Comparison of ENCODE assay signal across 8 cellular contexts in the genomic region with DNA sequence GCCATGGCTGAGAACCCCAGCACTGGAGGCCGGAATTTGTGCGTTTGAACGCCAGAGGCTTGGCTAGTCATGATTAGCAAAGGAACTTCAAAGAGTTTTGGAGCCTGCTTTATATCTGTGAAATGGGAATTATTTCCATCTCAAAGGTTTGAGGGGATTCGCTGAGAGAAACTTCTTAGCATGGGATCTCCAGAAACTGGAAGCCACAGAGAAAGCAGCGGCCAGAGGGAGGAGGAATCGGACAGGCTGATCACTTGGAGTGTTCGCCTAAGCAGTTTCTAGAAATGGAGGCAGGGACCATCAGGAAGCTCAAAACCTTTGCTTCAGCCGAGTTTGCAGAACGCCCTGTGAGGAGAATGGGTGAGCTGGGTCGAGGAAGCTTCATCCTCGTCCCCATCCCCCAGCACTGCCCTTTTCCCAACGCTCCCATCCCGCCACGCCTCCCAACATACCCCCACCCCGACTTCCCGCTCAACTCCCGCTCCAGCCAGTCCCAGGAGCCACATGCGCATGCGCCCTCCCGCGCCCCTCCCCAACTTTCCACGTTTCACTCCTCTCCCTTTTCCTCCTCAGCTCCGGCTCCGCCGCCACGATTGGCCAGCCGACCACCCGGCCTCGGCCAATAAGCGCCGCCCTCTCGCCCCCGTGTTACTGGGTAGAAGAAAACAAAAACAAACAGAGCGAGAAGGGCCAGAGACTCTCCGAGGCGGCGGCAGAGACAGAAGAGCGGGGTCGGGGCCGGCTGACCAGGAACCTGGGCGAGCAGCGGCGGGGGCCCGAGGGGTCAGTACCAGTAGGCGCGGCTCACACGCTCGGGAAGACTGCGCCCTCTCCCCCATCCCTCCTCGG. TPM values are rescaled to one million over a fixed set of nuclear protein-coding genes. Genes with fewer than 3 reads are reported as not detected.
DNase-seq lines count a peak whose midpoint lies in the region; ATAC-seq and TF ChIP-seq lines count a peak whose summit lies in the region.

A gene (plus strand): TSS at position 693 of the 849 bp plus-strand sequence. CDS start 4,100 bp downstream, outside the sequence.

- H3K27me3 Mint-ChIP-seq in CD14-positive monocyte (ENCODE audit: low read depth in 3 of 3), result peaks cover 0 to 2% (median 0%) of the 10 kb centered on the region in 3 donors
- H3K27me3 Mint-ChIP-seq in activated CD8-positive, alpha-beta T cell treated with anti-CD3 and anti-CD28 coated beads for 36 hours, result no peaks in the 10 kb centered on the region

- peak within 1 kb of the TSS; percentile 87 to 96 (median 94) for H3K27ac Mint-ChIP-seq in CD14-positive monocyte
- H3K27ac Mint-ChIP-seq in activated CD8-positive, alpha-beta T cell treated with anti-CD3 and anti-CD28 coated beads for 36 hours, result peak within 1 kb of the TSS; percentile 95

- peaks cover 0 to 7% of the 10 kb centered on the region in 2 donors for H3K36me3 Mint-ChIP-seq in CD14-positive monocyte
- peaks cover 20% of the 10 kb centered on the region for H3K36me3 Mint-ChIP-seq in activated CD8-positive, alpha-beta T cell treated with anti-CD3 and anti-CD28 coated beads for 36 hours (ENCODE audit: low read depth)

- peaks cover 0 to 5% of the 10 kb centered on the region in 2 donors for H3K36me3 ChIP-seq in duodenal mucosa (ENCODE audit: control insufficient read depth in 1 of 2, insufficient read depth in 2 of 2, low read length in 2 of 2)

- H3K4me1 Mint-ChIP-seq in CD14-positive monocyte, result peaks cover 61% of the 10 kb centered on the region
- H3K4me1 Mint-ChIP-seq in activated CD8-positive, alpha-beta T cell treated with anti-CD3 and anti-CD28 coated beads for 36 hours (ENCODE audit: low read depth), result peaks cover 60% of the 10 kb centered on the region

- peak within 1 kb of the TSS; percentile 83 to 84 for H3K4me3 ChIP-seq in duodenal mucosa (ENCODE audit: low read depth in 1 of 2, low read length in 2 of 2)
- H3K4me3 ChIP-seq in lower leg skin (ENCODE audit: low read depth, poor library complexity, severe bottlenecking), result peak within 1 kb of the TSS; percentile 65

- intact Hi-C loops in CD14-positive monocyte (cut with micrococcal nuclease), result loop anchor here (1.0 to 10.0 kb wide), 5 partner anchors 9 to 67 kb away; a partner anchor contains a TSS
- intact Hi-C loops in activated CD8-positive, alpha-beta T cell treated with anti-CD3 and anti-CD28 coated beads for 36 hours (cut with micrococcal nuclease), result loop anchor here (5.0 to 10.0 kb wide), 2 partner anchors 124 to 257 kb away; no protein-coding TSS in a partner anchor
- intact Hi-C loops in lower leg skin (cut with DNase I; ENCODE audit: low total_unique reads), result no loop called here

- POLR2A ChIA-PET in activated CD8-positive, alpha-beta T cell treated with anti-CD3 and anti-CD28 coated beads for 36 hours (lab: Charles Lee), result interaction anchor here (0.7 to 1.2 kb wide), 8 partner anchors 9 to 122 kb away, joined by 3 to 8 read pairs (median 3); no protein-coding TSS in a partner anchor

- H3K27ac ChIP-seq in duodenal mucosa (ENCODE audit: low read depth, low read length), result peak within 1 kb of the TSS; percentile 94

- no peaks in the 10 kb centered on the region for H3K27me3 ChIP-seq in duodenal mucosa (ENCODE audit: control insufficient read depth in 1 of 2, insufficient read depth in 2 of 2, low read length in 2 of 2)

- peak within 1 kb of the TSS; percentile 91 to 92 for H3K4me3 Mint-ChIP-seq in CD14-positive monocyte
- peak within 1 kb of the TSS; percentile 86 for H3K4me3 Mint-ChIP-seq in activated CD8-positive, alpha-beta T cell treated with anti-CD3 and anti-CD28 coated beads for 36 hours

- peak; percentile 65 for ATAC-seq in GM19438 (IDR thresholded peaks at IDR 0.05; ENCODE audit: low read depth, unreplicated experiment)
- peak; percentile 30 for ATAC-seq in HG03575 (IDR thresholded peaks at IDR 0.05; ENCODE audit: extremely low read depth, insufficient number of reproducible peaks, low FRiP score, unreplicated experiment)
- ATAC-seq in activated CD8-positive, alpha-beta T cell treated with anti-CD3 and anti-CD28 coated beads for 36 hours, result peak; percentile 75

- H3K9ac ChIP-seq in duodenal mucosa (ENCODE audit: low read depth in 1 of 2, low read length in 2 of 2), result peak within 1 kb of the TSS; percentile 87 to 89

- 1% methylated on average over 44 to 48 of the region's 50 CpGs for WGBS in lower leg skin, 2 donors

- TF ChIP-seq POLR2A in lower leg skin (IDR thresholded peaks at IDR 0.05), result peak in 1 of 2 donors; percentile 80

- no peaks in the 10 kb centered on the region for H3K9me3 Mint-ChIP-seq in CD14-positive monocyte
- no peaks in the 10 kb centered on the region for H3K9me3 Mint-ChIP-seq in activated CD8-positive, alpha-beta T cell treated with anti-CD3 and anti-CD28 coated beads for 36 hours

- no peaks in the 10 kb centered on the region for H3K9me3 ChIP-seq in duodenal mucosa (ENCODE audit: control insufficient read depth in 1 of 2, low read length in 2 of 2)

- TF ChIP-seq CTCF in CD14-positive monocyte (IDR thresholded peaks at IDR 0.05), result no peak
- no peak for TF ChIP-seq CTCF in activated CD8-positive, alpha-beta T cell treated with anti-CD3 and anti-CD28 coated beads for 36 hours (IDR thresholded peaks at IDR 0.05)
- no peak for TF ChIP-seq CTCF in lower leg skin (IDR thresholded peaks at IDR 0.05)

- CTCF ChIA-PET in activated CD8-positive, alpha-beta T cell treated with anti-CD3 and anti-CD28 coated beads for 36 hours (lab: Charles Lee), result interaction anchor here (0.7 to 1.3 kb wide), 8 partner anchors 9 to 68 kb away, joined by 3 to 8 read pairs (median 4); no protein-coding TSS in a partner anchor

- peak; percentile 97 for DNase-seq in CD14-positive monocyte (ENCODE audit: low spot score)
- DNase-seq in NCI-H82 treated with DMSO at 0.1 percent for 48 hours (lab: John Stamatoyannopoulos, UW; ENCODE audit: unreplicated experiment), result peak; percentile 92
- peak; percentile 97 for DNase-seq in activated CD8-positive, alpha-beta T cell treated with anti-CD3 and anti-CD28 coated beads for 36 hours
- DNase-seq in lower leg skin (ENCODE audit: low spot score in 2 of 2), result peak; percentile 100
- peak; percentile 94 to 96 for DNase-seq in stimulated activated CD4-positive, alpha-beta T cell treated with anti-CD3 and anti-CD28 coated beads, Interleukin-4, amount 100 ng/mL, for 48 hours (ENCODE audit: low read depth in 2 of 2)

- peaks cover 18 to 52% of the 10 kb centered on the region in 2 donors for H3K4me1 ChIP-seq in duodenal mucosa (ENCODE audit: control insufficient read depth in 1 of 2, insufficient read depth in 2 of 2, low read length in 2 of 2)

RNA-seq across cellular contexts. Expression of the gene that starts here (rescaled TPM):
- polyA plus RNA-seq in CD14-positive monocyte, result 10 to 100 TPM; 48.6 to 53.4 TPM
- total RNA-seq in activated CD8-positive, alpha-beta T cell treated with anti-CD3 and anti-CD28 coated beads for 36 hours, result 100 to 1,000 TPM; 186 to 190 TPM
- total RNA-seq in lower leg skin, result 100 to 1,000 TPM; 230 to 445 (median 330) TPM

Comparison
In these comparisons a context has a peak if more than half of its experiments do, and no peak if none do; other contexts are left out.
1. Peak in every context shown above with its lines: DNase-seq, ATAC-seq, H3K4me3 ChIP-seq and H3K27ac ChIP-seq.